22 cellular contexts compared by ENCODE assay signal in genomic region chr15:28147827-28148226, GRCh38. TPM values are rescaled to one million over a fixed set of nuclear protein-coding genes. Genes with fewer than 3 reads are reported as not detected.
"Had no signal": no experiment of that assay in that cellular context is flagged by ENCODE, and none has a peak within 500 bp of the region (broad histone marks: within the 10 kb centered on the region; RNA-seq: fewer than 3 reads in every experiment).

No MANE protein-coding gene starts in this region.

- H3K27me3 ChIP-seq: adrenal gland, gastroesophageal sphincter, heart right ventricle, pancreas, right lobe of liver had no signal

- ATAC-seq: activated T-cell treated with anti-CD3 and anti-CD28 coated beads, Interleukin-2, amount 50 U/mL, for 4 hours; gastroesophageal sphincter; heart right ventricle; left ventricle myocardium superior; pancreas; right lobe of liver; stimulated activated naive CD8-positive, alpha-beta T cell treated with anti-CD3 and anti-CD28 coated beads, Interleukin-15, amount 100 ng/mL, for 72 hours had no signal

- H3K9me3 ChIP-seq: adrenal gland, gastroesophageal sphincter, pancreas, right lobe of liver had no signal

- H3K4me1 ChIP-seq: gastroesophageal sphincter, heart right ventricle, pancreas, right lobe of liver had no signal

- H3K27me3 Mint-ChIP-seq: stimulated activated naive CD8-positive, alpha-beta T cell treated with anti-CD3 and anti-CD28 coated beads, Interleukin-15, amount 100 ng/mL, for 72 hours; type B pancreatic cell had no signal

- H3K27ac ChIP-seq: adrenal gland, gastroesophageal sphincter, heart right ventricle, pancreas, right lobe of liver had no signal

- H3K4me3 Mint-ChIP-seq: activated T-cell treated with anti-CD3 and anti-CD28 coated beads, Interleukin-2, amount 50 U/mL, for 4 hours; endodermal cell; stimulated activated naive CD8-positive, alpha-beta T cell treated with anti-CD3 and anti-CD28 coated beads, Interleukin-15, amount 100 ng/mL, for 72 hours; type B pancreatic cell had no signal

- H3K4me3 ChIP-seq: adrenal gland, gastroesophageal sphincter, heart right ventricle, pancreas, right lobe of liver had no signal

- H3K27ac Mint-ChIP-seq: endodermal cell, type B pancreatic cell had no signal

- H3K4me1 Mint-ChIP-seq: endodermal cell; stimulated activated naive CD8-positive, alpha-beta T cell treated with anti-CD3 and anti-CD28 coated beads, Interleukin-15, amount 100 ng/mL, for 72 hours had no signal

- DNase-seq: activated CD4-positive, alpha-beta T cell treated with anti-CD3 and anti-CD28 coated beads, Interleukin-2, amount 50 U/mL, for 1 hour; activated CD8-positive, alpha-beta memory T cell treated with anti-CD3 and anti-CD28 coated beads, Interleukin-2, amount 50 U/mL, for 4 hours; activated effector memory CD4-positive, alpha-beta T cell treated with anti-CD3 and anti-CD28 coated beads, Interleukin-2, amount 50 U/mL, for 16 hours; activated naive CD4-positive, alpha-beta T cell treated with anti-CD3 and anti-CD28 coated beads, Interleukin-2, amount 50 U/mL, for 16 hours; activated T-cell treated with anti-CD3 and anti-CD28 coated beads, Interleukin-2, amount 50 U/mL, for 4 hours; adrenal gland; endodermal cell; heart right ventricle; kidney glomerular epithelial cell; left ventricle myocardium superior; pancreas; right lobe of liver; small intestine; stimulated activated CD4-positive, alpha-beta T cell treated with anti-CD3 and anti-CD28 coated beads, Interleukin-15, amount 100 ng/mL, for 24 hours; stimulated activated CD4-positive, alpha-beta T cell treated with anti-CD3 and anti-CD28 coated beads, Interleukin-2, amount 100 ng/mL, for 48 hours; stimulated activated naive CD8-positive, alpha-beta T cell treated with anti-CD3 and anti-CD28 coated beads, Interleukin-15, amount 100 ng/mL, for 72 hours had no signal

RNA-seq across cellular contexts. Expression of gene OCA2, which starts 48.7 kb away (rescaled TPM):
- total RNA-seq: activated T-cell treated with anti-CD3 and anti-CD28 coated beads, Interleukin-2, amount 50 U/mL, for 4 hours; epithelial cell of proximal tubule; fibroblast of lung; pulmonary artery endothelial cell; T-helper 2 cell treated with Interferon-gamma antibody and Interleukin-4, amounts not matched to agents 100 ng/mL and 5 ng/mL, for 36 hours had no signal
- polyA plus RNA-seq: fibroblast of lung had no signal
